ENCODE assay signal across 22 cellular contexts in the genomic region with DNA sequence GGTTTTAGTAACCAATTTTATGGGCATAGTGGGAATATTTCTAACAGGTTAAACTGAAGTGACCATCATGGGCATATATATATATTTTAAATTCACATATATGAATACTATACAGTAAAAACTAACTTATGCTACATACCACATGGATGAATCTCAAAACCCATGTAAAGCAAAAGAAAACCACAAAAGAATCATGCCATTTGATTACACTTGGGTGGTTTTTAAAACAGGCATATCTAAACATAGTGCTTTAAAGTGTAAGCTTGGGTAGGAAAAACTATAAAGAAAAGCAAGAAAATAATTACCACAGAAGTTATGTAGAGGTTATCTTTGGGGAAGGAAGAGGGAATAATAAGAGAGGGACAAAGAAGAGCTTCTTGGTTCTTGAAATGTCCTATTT.
DNase-seq lines count a peak whose midpoint lies in the region; ATAC-seq and TF ChIP-seq lines count a peak whose summit lies in the region.
"Had no signal": no experiment of that assay in that cellular context is flagged by ENCODE, and none has a peak within 500 bp of the region (broad histone marks: within the 10 kb centered on the region; RNA-seq: fewer than 3 reads in every experiment).

No MANE protein-coding gene starts in this region.

- H4K8ac ChIP-seq in neuronal stem cell (ENCODE audit: low read depth, low read length) = no peak overlapping the region

- H4K91ac ChIP-seq in neuronal stem cell (ENCODE audit: low read depth, low read length, poor library complexity) = no peak overlapping the region

- H3K27ac Mint-ChIP-seq in MCF 10A (ENCODE audit: low read depth, unreplicated experiment) = peak overlapping the region; percentile 92
- H3K27ac Mint-ChIP-seq: CD4-positive, CD25-positive, alpha-beta regulatory T cell had no signal

- H3K79me2 ChIP-seq in mammary epithelial cell (ENCODE audit: insufficient read depth, low read length) = no peaks in the 10 kb centered on the region

- H3K4me1 ChIP-seq in breast epithelium (no peaks in the 10 kb centered on the region), mammary epithelial cell (ENCODE audit: insufficient read depth, low read length) (peaks cover 13% of the 10 kb centered on the region), neuronal stem cell (ENCODE audit: control insufficient read depth in 2 of 2, insufficient read depth in 1 of 2, low read depth in 1 of 2, low read length in 2 of 2) (no peaks in the 10 kb centered on the region)
- H3K4me1 ChIP-seq: BE2C had no signal

- in situ Hi-C loops in mammary epithelial cell (cut with MboI; ENCODE audit: low sequenced_read_pairs in 2 of 2) = no loop called here

- no peak overlapping the region for H2BK15ac ChIP-seq in neuronal stem cell (ENCODE audit: low read length)

- no peaks in the 10 kb centered on the region for H3K27me3 Mint-ChIP-seq in MCF 10A (ENCODE audit: insufficient read depth, unreplicated experiment)
- H3K27me3 Mint-ChIP-seq: CD4-positive, CD25-positive, alpha-beta regulatory T cell had no signal

- no peak overlapping the region for H3K18ac ChIP-seq in neuronal stem cell (ENCODE audit: low read length)

- no peaks in the 10 kb centered on the region for H3K79me1 ChIP-seq in neuronal stem cell (ENCODE audit: low read depth, low read length)

- dilution Hi-C loops in mammary epithelial cell (cut with HindIII; ENCODE audit: low sequenced_read_pairs) = no loop called here

- H3K4me3 Mint-ChIP-seq in MCF 10A (ENCODE audit: unreplicated experiment) = no peak overlapping the region
- H3K4me3 Mint-ChIP-seq: CD4-positive, CD25-positive, alpha-beta regulatory T cell had no signal

- H4K20me1 ChIP-seq in mammary epithelial cell (ENCODE audit: insufficient read depth, low read length) = no peaks in the 10 kb centered on the region

- H2AK5ac ChIP-seq in neuronal stem cell (ENCODE audit: low read depth, low read length) = no peak overlapping the region

- H3K27me3 ChIP-seq in breast epithelium (no peaks in the 10 kb centered on the region), mammary epithelial cell (ENCODE audit: insufficient read depth, low read length) (no peaks in the 10 kb centered on the region), neuronal stem cell (ENCODE audit: control insufficient read depth in 3 of 3, insufficient read depth in 3 of 3, low read depth in 1 of 3, low read length in 3 of 3) (no peaks in the 10 kb centered on the region)

- DNase-seq in MCF 10A (ENCODE audit: unreplicated experiment) (no peak), breast epithelium (ENCODE audit: low spot score in 2 of 2) (no peak), mammary epithelial cell (peak; percentile 3), iris pigment epithelial cell (ENCODE audit: low read depth) (peak; percentile 36), coronary artery (ENCODE audit: low spot score) (no peak), neuronal stem cell (ENCODE audit: low spot score) (no peak)
- DNase-seq: 8988T; BE2C; CD4-positive, CD25-positive, alpha-beta regulatory T cell; COR-L47; DMS153; GOT3; MV-4-11; NCI-H1417; NCI-H187; NCI-H226; NCI-H524 treated with DMSO at 0.1 percent for 48 hours; PC-9 had no signal

- H2AFZ ChIP-seq in mammary epithelial cell (ENCODE audit: low read depth, low read length) = no peak overlapping the region
- H2AFZ ChIP-seq in neuronal stem cell (ENCODE audit: low read length) = no peak overlapping the region
- H2AFZ ChIP-seq: PC-9 had no signal

- ATAC-seq in HG03280 (IDR thresholded peaks at IDR 0.05; ENCODE audit: unreplicated experiment) = no peak
- ATAC-seq in GM21367 (IDR thresholded peaks at IDR 0.05; ENCODE audit: unreplicated experiment) = no peak
- ATAC-seq: GM12878 had no signal

- no peak for TF ChIP-seq POLR2A in breast epithelium (IDR thresholded peaks at IDR 0.05)

- CTCF ChIA-PET in MCF 10A (lab: Yijun Ruan, JAX) (interaction anchor here (0.6 kb wide), 1 partner anchor 1018 kb away, joined by 3 read pairs; no protein-coding TSS in a partner anchor), mammary epithelial cell (lab: Charles Lee; ENCODE audit: low non-redundant PET) (no interaction called here)

- H3K14ac ChIP-seq in neuronal stem cell (ENCODE audit: low read length) = no peak overlapping the region

- H2BK5ac ChIP-seq in neuronal stem cell (ENCODE audit: low read length) = no peak overlapping the region

- H2BK120ac ChIP-seq in neuronal stem cell (ENCODE audit: low read depth, low read length) = no peak overlapping the region

- H3K4me2 ChIP-seq in mammary epithelial cell (ENCODE audit: insufficient read depth, low read depth, low read length) (no peak overlapping the region), neuronal stem cell (ENCODE audit: insufficient read depth, low read length, poor library complexity, severe bottlenecking) (no peak overlapping the region)
- H3K4me2 ChIP-seq: PC-9 had no signal

- H3K4me1 Mint-ChIP-seq in MCF 10A (ENCODE audit: insufficient read depth, unreplicated experiment) = peaks cover 12% of the 10 kb centered on the region
- H3K4me1 Mint-ChIP-seq: CD4-positive, CD25-positive, alpha-beta regulatory T cell had no signal

- H3K23ac ChIP-seq in neuronal stem cell (ENCODE audit: low read depth, low read length, poor library complexity) = no peak overlapping the region

- no peak overlapping the region for H3K4ac ChIP-seq in neuronal stem cell (ENCODE audit: low read length)

- no peak overlapping the region for H3K27ac ChIP-seq in breast epithelium
- no peak overlapping the region for H3K27ac ChIP-seq in mammary epithelial cell (ENCODE audit: insufficient read depth, low read depth, low read length)
- H3K27ac ChIP-seq in coronary artery = no peak overlapping the region
- no peak overlapping the region for H3K27ac ChIP-seq in neuronal stem cell (replicated peaks; ENCODE audit: low read length)
- H3K27ac ChIP-seq: PC-9, RWPE1 had no signal

- intact Hi-C loops in MCF 10A (cut with micrococcal nuclease) = no loop called here
- intact Hi-C loops in breast epithelium (cut with DNase I; ENCODE audit: low total_unique reads) = no loop called here
- intact Hi-C loops in mammary epithelial cell (cut with micrococcal nuclease) = no loop called here

- no peak overlapping the region for H3K4me3 ChIP-seq in breast epithelium
- H3K4me3 ChIP-seq in mammary epithelial cell (replicated peaks in 1 of 3; ENCODE audit: insufficient read depth in 1 of 3, low read depth in 2 of 3, low read length in 3 of 3) = no peak overlapping the region
- no peak overlapping the region for H3K4me3 ChIP-seq in coronary artery
- no peak overlapping the region for H3K4me3 ChIP-seq in neuronal stem cell (ENCODE audit: low read length in 2 of 2)
- H3K4me3 ChIP-seq: GM12878, PC-9 had no signal

- H2BK12ac ChIP-seq in neuronal stem cell (ENCODE audit: low read length) = no peak overlapping the region

- TF ChIP-seq CTCF in MCF 10A (IDR thresholded peaks at IDR 0.05; ENCODE audit: unreplicated experiment) = no peak
- no peak for TF ChIP-seq CTCF in breast epithelium (IDR thresholded peaks at IDR 0.05)
- no peak for TF ChIP-seq CTCF in mammary epithelial cell (conservative IDR thresholded peaks at IDR 0.05 in 1 of 2, IDR thresholded peaks at IDR 0.05 in 1 of 2; ENCODE audit: extremely low read depth in 1 of 2, insufficient read depth in 1 of 2, low read depth in 1 of 2, low read length in 2 of 2)
- no peak for TF ChIP-seq CTCF in coronary artery (IDR thresholded peaks at IDR 0.05)

- BruUV-seq in MCF 10A (replicated peaks; lab: Mats Ljungman, UMichigan) = no TSS peak
- BruUV-seq in mammary epithelial cell (replicated peaks; lab: Mats Ljungman, UMichigan) = no TSS peak

- no peaks in the 10 kb centered on the region for H3K9me3 ChIP-seq in breast epithelium
- H3K9me3 ChIP-seq in mammary epithelial cell (replicated peaks; ENCODE audit: insufficient read depth, low read length) = no peaks in the 10 kb centered on the region
- H3K9me3 ChIP-seq in neuronal stem cell (replicated peaks in 1 of 2; ENCODE audit: control insufficient read depth in 2 of 2, insufficient read depth in 1 of 2, low read depth in 1 of 2, low read length in 2 of 2) = no peaks in the 10 kb centered on the region
- H3K9me3 ChIP-seq: BE2C had no signal

- POLR2A ChIA-PET in MCF 10A (lab: Yijun Ruan, JAX) = no interaction called here

- H3K36me3 Mint-ChIP-seq in MCF 10A (ENCODE audit: insufficient read depth, unreplicated experiment) = no peaks in the 10 kb centered on the region
- H3K36me3 Mint-ChIP-seq: CD4-positive, CD25-positive, alpha-beta regulatory T cell had no signal

- H3K36me3 ChIP-seq in breast epithelium (no peaks in the 10 kb centered on the region), mammary epithelial cell (ENCODE audit: insufficient read depth, low read length) (no peaks in the 10 kb centered on the region), neuronal stem cell (replicated peaks in 1 of 2; ENCODE audit: control insufficient read depth in 2 of 2, insufficient read depth in 2 of 2, low read length in 2 of 2) (no peaks in the 10 kb centered on the region)
- H3K36me3 ChIP-seq: BE2C had no signal

- H3K9ac ChIP-seq in mammary epithelial cell (ENCODE audit: insufficient read depth, low read length) (no peak overlapping the region), neuronal stem cell (ENCODE audit: low read depth, low read length, poor library complexity) (no peak overlapping the region)

- H3K9me3 Mint-ChIP-seq in MCF 10A (ENCODE audit: unreplicated experiment) = peaks cover 7% of the 10 kb centered on the region

Comparison
In these comparisons a context has a peak if more than half of its experiments do, and no peak if none do; other contexts are left out.
1. DNase-seq: peak in mammary epithelial cell (single experiment) and iris pigment epithelial cell (single experiment); none in MCF 10A (single experiment), breast epithelium (0 of 2), coronary artery (single experiment) and neuronal stem cell (single experiment).